Comparison of ENCODE assay signal across 6 cellular contexts in the genomic region with DNA sequence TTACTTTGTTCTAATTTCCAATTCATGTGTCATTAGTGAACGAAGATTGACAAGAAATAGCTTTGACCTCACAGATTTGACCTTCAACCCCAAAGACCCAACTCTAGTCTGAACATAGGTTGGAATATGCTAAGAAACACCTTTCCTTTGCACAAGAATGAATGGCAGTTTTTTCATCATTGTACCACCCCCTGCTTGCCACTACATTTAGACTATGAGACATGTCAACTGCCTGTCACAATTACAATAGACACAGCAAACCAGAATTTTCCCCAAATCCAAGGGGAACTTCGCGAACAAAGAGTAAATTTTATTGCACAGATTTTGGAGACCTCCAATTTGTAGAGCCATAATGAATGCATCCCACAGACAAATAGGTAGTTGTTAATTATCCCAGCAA.
"Had no signal": no experiment of that assay in that cellular context is flagged by ENCODE, and none has a peak within 500 bp of the region (broad histone marks: within the 10 kb centered on the region; RNA-seq: fewer than 3 reads in every experiment).

No MANE protein-coding gene starts in this region.

- H3K4me3 Mint-ChIP-seq: GM23338, H9 had no signal

- H3K4me3 ChIP-seq: GM23338, K562 had no signal

- H3K27ac Mint-ChIP-seq: GM23338, H9 had no signal

- ATAC-seq: GM23338, K562 had no signal

- DNase-seq: H9, HCEC 1CT, IMR-90 had no signal

- H2AFZ ChIP-seq: GM23338 had no signal

- H3K9me3 Mint-ChIP-seq: GM23338, H9 had no signal

- H3K27ac ChIP-seq: HL-60 had no signal

- H3K4me2 ChIP-seq: GM23338 had no signal
